In the genomic region with DNA sequence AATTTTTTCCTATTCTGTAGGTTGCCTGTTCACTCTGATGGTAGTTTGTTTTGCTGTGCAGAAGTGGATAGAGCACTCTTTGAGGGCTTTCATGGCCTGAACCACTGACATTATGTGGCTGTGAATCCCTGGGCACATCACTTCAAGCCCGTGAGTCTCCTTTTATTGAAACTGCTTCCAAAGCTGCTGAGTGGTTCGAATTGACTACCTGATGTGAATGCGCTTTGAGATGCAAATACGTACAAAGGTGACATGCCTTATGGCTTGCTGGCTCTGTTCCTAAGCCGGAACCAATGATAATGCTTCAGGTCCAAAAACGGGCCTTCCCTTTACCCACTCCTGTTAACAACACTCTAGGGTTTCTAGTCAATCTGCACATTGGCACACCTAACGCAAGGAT, we compare ENCODE assay signal across 2 cellular contexts.
TF ChIP-seq lines count a peak whose summit lies in the region.

No MANE protein-coding gene starts in this region.

TF ChIP-seq in GM23338, 12 proteins besides CTCF, POLR2A, EP300 and RAD21:
- TF ChIP-seq, protein P1, sequence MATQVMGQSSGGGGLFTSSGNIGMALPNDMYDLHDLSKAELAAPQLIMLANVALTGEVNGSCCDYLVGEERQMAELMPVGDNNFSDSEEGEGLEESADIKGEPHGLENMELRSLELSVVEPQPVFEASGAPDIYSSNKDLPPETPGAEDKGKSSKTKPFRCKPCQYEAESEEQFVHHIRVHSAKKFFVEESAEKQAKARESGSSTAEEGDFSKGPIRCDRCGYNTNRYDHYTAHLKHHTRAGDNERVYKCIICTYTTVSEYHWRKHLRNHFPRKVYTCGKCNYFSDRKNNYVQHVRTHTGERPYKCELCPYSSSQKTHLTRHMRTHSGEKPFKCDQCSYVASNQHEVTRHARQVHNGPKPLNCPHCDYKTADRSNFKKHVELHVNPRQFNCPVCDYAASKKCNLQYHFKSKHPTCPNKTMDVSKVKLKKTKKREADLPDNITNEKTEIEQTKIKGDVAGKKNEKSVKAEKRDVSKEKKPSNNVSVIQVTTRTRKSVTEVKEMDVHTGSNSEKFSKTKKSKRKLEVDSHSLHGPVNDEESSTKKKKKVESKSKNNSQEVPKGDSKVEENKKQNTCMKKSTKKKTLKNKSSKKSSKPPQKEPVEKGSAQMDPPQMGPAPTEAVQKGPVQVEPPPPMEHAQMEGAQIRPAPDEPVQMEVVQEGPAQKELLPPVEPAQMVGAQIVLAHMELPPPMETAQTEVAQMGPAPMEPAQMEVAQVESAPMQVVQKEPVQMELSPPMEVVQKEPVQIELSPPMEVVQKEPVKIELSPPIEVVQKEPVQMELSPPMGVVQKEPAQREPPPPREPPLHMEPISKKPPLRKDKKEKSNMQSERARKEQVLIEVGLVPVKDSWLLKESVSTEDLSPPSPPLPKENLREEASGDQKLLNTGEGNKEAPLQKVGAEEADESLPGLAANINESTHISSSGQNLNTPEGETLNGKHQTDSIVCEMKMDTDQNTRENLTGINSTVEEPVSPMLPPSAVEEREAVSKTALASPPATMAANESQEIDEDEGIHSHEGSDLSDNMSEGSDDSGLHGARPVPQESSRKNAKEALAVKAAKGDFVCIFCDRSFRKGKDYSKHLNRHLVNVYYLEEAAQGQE (IDR thresholded peaks at IDR 0.05; ENCODE audit: unreplicated experiment) = no peak
- no peak for TF ChIP-seq POLR2AphosphoS5 (IDR thresholded peaks at IDR 0.05; ENCODE audit: low read depth)
TF ChIP-seq in GM23338: peak in this region for 0.

TF ChIP-seq in WTC11, 78 proteins besides CTCF, POLR2A, EP300 and RAD21 (continued from another document):
- TF ChIP-seq, protein P2, sequence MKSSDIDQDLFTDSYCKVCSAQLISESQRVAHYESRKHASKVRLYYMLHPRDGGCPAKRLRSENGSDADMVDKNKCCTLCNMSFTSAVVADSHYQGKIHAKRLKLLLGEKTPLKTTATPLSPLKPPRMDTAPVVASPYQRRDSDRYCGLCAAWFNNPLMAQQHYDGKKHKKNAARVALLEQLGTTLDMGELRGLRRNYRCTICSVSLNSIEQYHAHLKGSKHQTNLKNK (CRISPR knock-in tag; IDR thresholded peaks at IDR 0.05) = no peak
- TF ChIP-seq, protein P3, sequence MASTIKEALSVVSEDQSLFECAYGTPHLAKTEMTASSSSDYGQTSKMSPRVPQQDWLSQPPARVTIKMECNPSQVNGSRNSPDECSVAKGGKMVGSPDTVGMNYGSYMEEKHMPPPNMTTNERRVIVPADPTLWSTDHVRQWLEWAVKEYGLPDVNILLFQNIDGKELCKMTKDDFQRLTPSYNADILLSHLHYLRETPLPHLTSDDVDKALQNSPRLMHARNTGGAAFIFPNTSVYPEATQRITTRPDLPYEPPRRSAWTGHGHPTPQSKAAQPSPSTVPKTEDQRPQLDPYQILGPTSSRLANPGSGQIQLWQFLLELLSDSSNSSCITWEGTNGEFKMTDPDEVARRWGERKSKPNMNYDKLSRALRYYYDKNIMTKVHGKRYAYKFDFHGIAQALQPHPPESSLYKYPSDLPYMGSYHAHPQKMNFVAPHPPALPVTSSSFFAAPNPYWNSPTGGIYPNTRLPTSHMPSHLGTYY (CRISPR knock-in tag; IDR thresholded peaks at IDR 0.05) = no peak
- TF ChIP-seq, protein P4, sequence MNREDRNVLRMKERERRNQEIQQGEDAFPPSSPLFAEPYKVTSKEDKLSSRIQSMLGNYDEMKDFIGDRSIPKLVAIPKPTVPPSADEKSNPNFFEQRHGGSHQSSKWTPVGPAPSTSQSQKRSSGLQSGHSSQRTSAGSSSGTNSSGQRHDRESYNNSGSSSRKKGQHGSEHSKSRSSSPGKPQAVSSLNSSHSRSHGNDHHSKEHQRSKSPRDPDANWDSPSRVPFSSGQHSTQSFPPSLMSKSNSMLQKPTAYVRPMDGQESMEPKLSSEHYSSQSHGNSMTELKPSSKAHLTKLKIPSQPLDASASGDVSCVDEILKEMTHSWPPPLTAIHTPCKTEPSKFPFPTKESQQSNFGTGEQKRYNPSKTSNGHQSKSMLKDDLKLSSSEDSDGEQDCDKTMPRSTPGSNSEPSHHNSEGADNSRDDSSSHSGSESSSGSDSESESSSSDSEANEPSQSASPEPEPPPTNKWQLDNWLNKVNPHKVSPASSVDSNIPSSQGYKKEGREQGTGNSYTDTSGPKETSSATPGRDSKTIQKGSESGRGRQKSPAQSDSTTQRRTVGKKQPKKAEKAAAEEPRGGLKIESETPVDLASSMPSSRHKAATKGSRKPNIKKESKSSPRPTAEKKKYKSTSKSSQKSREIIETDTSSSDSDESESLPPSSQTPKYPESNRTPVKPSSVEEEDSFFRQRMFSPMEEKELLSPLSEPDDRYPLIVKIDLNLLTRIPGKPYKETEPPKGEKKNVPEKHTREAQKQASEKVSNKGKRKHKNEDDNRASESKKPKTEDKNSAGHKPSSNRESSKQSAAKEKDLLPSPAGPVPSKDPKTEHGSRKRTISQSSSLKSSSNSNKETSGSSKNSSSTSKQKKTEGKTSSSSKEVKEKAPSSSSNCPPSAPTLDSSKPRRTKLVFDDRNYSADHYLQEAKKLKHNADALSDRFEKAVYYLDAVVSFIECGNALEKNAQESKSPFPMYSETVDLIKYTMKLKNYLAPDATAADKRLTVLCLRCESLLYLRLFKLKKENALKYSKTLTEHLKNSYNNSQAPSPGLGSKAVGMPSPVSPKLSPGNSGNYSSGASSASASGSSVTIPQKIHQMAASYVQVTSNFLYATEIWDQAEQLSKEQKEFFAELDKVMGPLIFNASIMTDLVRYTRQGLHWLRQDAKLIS (CRISPR knock-in tag; IDR thresholded peaks at IDR 0.05; ENCODE audit: borderline replicate concordance) = no peak
- TF ChIP-seq FOXP1 (CRISPR knock-in tag; IDR thresholded peaks at IDR 0.05; ENCODE audit: borderline replicate concordance) = no peak
- TF ChIP-seq, protein P5, sequence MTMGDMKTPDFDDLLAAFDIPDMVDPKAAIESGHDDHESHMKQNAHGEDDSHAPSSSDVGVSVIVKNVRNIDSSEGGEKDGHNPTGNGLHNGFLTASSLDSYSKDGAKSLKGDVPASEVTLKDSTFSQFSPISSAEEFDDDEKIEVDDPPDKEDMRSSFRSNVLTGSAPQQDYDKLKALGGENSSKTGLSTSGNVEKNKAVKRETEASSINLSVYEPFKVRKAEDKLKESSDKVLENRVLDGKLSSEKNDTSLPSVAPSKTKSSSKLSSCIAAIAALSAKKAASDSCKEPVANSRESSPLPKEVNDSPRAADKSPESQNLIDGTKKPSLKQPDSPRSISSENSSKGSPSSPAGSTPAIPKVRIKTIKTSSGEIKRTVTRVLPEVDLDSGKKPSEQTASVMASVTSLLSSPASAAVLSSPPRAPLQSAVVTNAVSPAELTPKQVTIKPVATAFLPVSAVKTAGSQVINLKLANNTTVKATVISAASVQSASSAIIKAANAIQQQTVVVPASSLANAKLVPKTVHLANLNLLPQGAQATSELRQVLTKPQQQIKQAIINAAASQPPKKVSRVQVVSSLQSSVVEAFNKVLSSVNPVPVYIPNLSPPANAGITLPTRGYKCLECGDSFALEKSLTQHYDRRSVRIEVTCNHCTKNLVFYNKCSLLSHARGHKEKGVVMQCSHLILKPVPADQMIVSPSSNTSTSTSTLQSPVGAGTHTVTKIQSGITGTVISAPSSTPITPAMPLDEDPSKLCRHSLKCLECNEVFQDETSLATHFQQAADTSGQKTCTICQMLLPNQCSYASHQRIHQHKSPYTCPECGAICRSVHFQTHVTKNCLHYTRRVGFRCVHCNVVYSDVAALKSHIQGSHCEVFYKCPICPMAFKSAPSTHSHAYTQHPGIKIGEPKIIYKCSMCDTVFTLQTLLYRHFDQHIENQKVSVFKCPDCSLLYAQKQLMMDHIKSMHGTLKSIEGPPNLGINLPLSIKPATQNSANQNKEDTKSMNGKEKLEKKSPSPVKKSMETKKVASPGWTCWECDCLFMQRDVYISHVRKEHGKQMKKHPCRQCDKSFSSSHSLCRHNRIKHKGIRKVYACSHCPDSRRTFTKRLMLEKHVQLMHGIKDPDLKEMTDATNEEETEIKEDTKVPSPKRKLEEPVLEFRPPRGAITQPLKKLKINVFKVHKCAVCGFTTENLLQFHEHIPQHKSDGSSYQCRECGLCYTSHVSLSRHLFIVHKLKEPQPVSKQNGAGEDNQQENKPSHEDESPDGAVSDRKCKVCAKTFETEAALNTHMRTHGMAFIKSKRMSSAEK (CRISPR knock-in tag; IDR thresholded peaks at IDR 0.05; ENCODE audit: borderline replicate concordance) = no peak
- no peak for TF ChIP-seq GABPB1 (CRISPR knock-in tag; IDR thresholded peaks at IDR 0.05)
- TF ChIP-seq FOXJ3 (CRISPR knock-in tag; IDR thresholded peaks at IDR 0.05; ENCODE audit: borderline replicate concordance) = no peak
- TF ChIP-seq, protein P6, sequence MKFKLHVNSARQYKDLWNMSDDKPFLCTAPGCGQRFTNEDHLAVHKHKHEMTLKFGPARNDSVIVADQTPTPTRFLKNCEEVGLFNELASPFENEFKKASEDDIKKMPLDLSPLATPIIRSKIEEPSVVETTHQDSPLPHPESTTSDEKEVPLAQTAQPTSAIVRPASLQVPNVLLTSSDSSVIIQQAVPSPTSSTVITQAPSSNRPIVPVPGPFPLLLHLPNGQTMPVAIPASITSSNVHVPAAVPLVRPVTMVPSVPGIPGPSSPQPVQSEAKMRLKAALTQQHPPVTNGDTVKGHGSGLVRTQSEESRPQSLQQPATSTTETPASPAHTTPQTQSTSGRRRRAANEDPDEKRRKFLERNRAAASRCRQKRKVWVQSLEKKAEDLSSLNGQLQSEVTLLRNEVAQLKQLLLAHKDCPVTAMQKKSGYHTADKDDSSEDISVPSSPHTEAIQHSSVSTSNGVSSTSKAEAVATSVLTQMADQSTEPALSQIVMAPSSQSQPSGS (CRISPR knock-in tag; IDR thresholded peaks at IDR 0.05; ENCODE audit: borderline replicate concordance, low read depth) = no peak
- no peak for TF ChIP-seq ETV6 (CRISPR knock-in tag; IDR thresholded peaks at IDR 0.05)
- TF ChIP-seq ZNF416 (CRISPR knock-in tag; IDR thresholded peaks at IDR 0.05) = no peak
- TF ChIP-seq, protein P7, sequence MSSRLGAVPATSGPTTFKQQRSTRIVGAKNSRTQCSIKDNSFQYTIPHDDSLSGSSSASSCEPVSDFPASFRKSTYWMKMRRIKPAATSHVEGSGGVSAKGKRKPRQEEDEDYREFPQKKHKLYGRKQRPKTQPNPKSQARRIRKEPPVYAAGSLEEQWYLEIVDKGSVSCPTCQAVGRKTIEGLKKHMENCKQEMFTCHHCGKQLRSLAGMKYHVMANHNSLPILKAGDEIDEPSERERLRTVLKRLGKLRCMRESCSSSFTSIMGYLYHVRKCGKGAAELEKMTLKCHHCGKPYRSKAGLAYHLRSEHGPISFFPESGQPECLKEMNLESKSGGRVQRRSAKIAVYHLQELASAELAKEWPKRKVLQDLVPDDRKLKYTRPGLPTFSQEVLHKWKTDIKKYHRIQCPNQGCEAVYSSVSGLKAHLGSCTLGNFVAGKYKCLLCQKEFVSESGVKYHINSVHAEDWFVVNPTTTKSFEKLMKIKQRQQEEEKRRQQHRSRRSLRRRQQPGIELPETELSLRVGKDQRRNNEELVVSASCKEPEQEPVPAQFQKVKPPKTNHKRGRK (CRISPR knock-in tag; IDR thresholded peaks at IDR 0.05; ENCODE audit: borderline replicate concordance) = no peak
TF ChIP-seq in WTC11: peak in this region for 0.
